ENCODE assay signal across 19 cellular contexts in the genomic region with DNA sequence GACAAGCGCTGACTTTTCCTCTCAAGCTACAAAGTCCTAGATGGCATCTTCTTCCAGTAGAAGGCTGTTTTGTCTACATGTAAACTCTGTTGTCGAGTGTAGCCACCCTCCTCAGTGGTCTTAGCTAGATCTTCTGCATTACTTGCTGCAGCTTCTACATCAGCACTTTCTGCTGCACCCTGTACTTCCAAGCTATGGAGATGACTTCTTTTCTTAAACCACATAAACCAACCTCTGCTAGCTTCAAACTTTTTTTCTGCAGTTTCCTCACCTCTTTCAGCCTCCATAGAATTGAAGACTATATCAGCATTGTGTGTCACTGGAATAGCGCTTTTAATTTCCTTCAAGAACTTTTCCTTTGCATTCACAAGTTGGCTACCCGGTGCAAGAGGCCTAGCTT.
A peak's percentile ranks its signal among the peaks of the same experiment; 100 is the strongest.
DNase-seq lines count a peak whose midpoint lies in the region; ATAC-seq, FAIRE-seq and TF ChIP-seq lines count a peak whose summit lies in the region.
"Had no signal": no experiment of that assay in that cellular context is flagged by ENCODE, and none has a peak within 500 bp of the region (broad histone marks: within the 10 kb centered on the region; RNA-seq: fewer than 3 reads in every experiment).

No MANE protein-coding gene starts in this region.

- no peaks in the 10 kb centered on the region for H3K36me3 ChIP-seq in CD8-positive, alpha-beta memory T cell (ENCODE audit: insufficient read depth, low read length)
- H3K36me3 ChIP-seq in effector memory CD4-positive, alpha-beta T cell (ENCODE audit: control insufficient read depth, insufficient read depth, low read length) = no peaks in the 10 kb centered on the region

- FAIRE-seq in urothelium cell line (lab: Jason Lieb, UNC) = peak; percentile 46
- FAIRE-seq: A204.1, D721Med, G401.6, GM19239 had no signal

- H3K27me3 ChIP-seq in CD4-positive, alpha-beta T cell (ENCODE audit: control insufficient read depth, insufficient read depth, low read length) = no peaks in the 10 kb centered on the region
- H3K27me3 ChIP-seq in CD8-positive, alpha-beta memory T cell (ENCODE audit: insufficient read depth, low read length, poor library complexity, severe bottlenecking) = no peaks in the 10 kb centered on the region
- no peaks in the 10 kb centered on the region for H3K27me3 ChIP-seq in effector memory CD4-positive, alpha-beta T cell (replicated peaks; ENCODE audit: control insufficient read depth, insufficient read depth, low read length, poor library complexity, severe bottlenecking)

- H3K27me3 Mint-ChIP-seq in CD4-positive, alpha-beta T cell = no peaks in the 10 kb centered on the region
- H3K27me3 Mint-ChIP-seq in CD8-positive, alpha-beta memory T cell = no peaks in the 10 kb centered on the region

- H3K4me1 Mint-ChIP-seq in CD4-positive, alpha-beta T cell (ENCODE audit: low read depth) = peaks cover 59% of the 10 kb centered on the region
- peaks cover 26 to 58% (median 56%) of the 10 kb centered on the region in 3 donors for H3K4me1 Mint-ChIP-seq in CD8-positive, alpha-beta memory T cell

- H3K4me1 ChIP-seq in CD8-positive, alpha-beta memory T cell (ENCODE audit: insufficient read depth, low read length) = peaks cover 13% of the 10 kb centered on the region
- H3K4me1 ChIP-seq in effector memory CD4-positive, alpha-beta T cell (ENCODE audit: control insufficient read depth, insufficient read depth, low read length, poor library complexity, severe bottlenecking) = no peaks in the 10 kb centered on the region

- no peak overlapping the region for H3K4me3 ChIP-seq in CD8-positive, alpha-beta memory T cell (ENCODE audit: low read length)
- no peak overlapping the region for H3K4me3 ChIP-seq in effector memory CD4-positive, alpha-beta T cell (ENCODE audit: insufficient read depth, low read depth, low read length, poor library complexity, severe bottlenecking)

- DNase-seq in CD4-positive, alpha-beta T cell = no peak
- no peak for DNase-seq in CD8-positive, alpha-beta memory T cell
- no peak for DNase-seq in effector memory CD4-positive, alpha-beta T cell
- DNase-seq in urothelium cell line (ENCODE audit: low spot score) = no peak
- DNase-seq in dedifferentiated amniotic fluid mesenchymal stem cell (ENCODE audit: extremely low spot score) = no peak
- DNase-seq in GDM1 (lab: John Stamatoyannopoulos, UW) = no peak
- DNase-seq in NCI-H748 (lab: John Stamatoyannopoulos, UW; ENCODE audit: unreplicated experiment) = no peak
- DNase-seq: COR-L47, DMS153, DMS79 treated with DMSO at 0.1 percent for 48 hours, EL, HCEC 1CT, HFFc6 had no signal

- CTCF ChIA-PET in CD4-positive, alpha-beta T cell (lab: Charles Lee) = no interaction called here
- CTCF ChIA-PET in CD8-positive, alpha-beta memory T cell (lab: Charles Lee) = interaction anchor here (0.9 to 1.0 kb wide), 2 partner anchors 16 to 19 kb away, joined by 3 read pairs; no protein-coding TSS in a partner anchor

- intact Hi-C loops in CD4-positive, alpha-beta T cell (cut with DNase I, micrococcal nuclease) = no loop called here

- no peak for ATAC-seq in CD4-positive, alpha-beta T cell (ENCODE audit: poor library complexity)

- TF ChIP-seq CTCF in CD4-positive, alpha-beta T cell (IDR thresholded peaks at IDR 0.05) = no peak

- peaks cover 17% of the 10 kb centered on the region for H3K9me3 Mint-ChIP-seq in CD4-positive, alpha-beta T cell
- H3K9me3 Mint-ChIP-seq in CD8-positive, alpha-beta memory T cell = peaks cover 0 to 11% (median 6%) of the 10 kb centered on the region in 5 donors

- peaks cover 42% of the 10 kb centered on the region for H3K36me3 Mint-ChIP-seq in CD4-positive, alpha-beta T cell (ENCODE audit: low read depth)
- H3K36me3 Mint-ChIP-seq in CD8-positive, alpha-beta memory T cell = peaks cover 3 to 23% (median 9%) of the 10 kb centered on the region in 3 donors
- H3K36me3 Mint-ChIP-seq: CD14-positive monocyte had no signal

- H3K27ac ChIP-seq in CD4-positive, alpha-beta T cell (ENCODE audit: low read depth, low read length) = no peak overlapping the region
- H3K27ac ChIP-seq in CD8-positive, alpha-beta memory T cell (ENCODE audit: low read depth, low read length) = no peak overlapping the region
- peak overlapping the region; percentile 8 for H3K27ac ChIP-seq in effector memory CD4-positive, alpha-beta T cell (ENCODE audit: insufficient read depth, low read length, poor library complexity, severe bottlenecking)
- H3K27ac ChIP-seq: HL-60 had no signal

- H3K27ac Mint-ChIP-seq in CD4-positive, alpha-beta T cell = peak overlapping the region; percentile 72
- H3K27ac Mint-ChIP-seq in CD8-positive, alpha-beta memory T cell = peak overlapping the region in 5 of 8 donors; percentile 18 to 85 (median 25)
- H3K27ac Mint-ChIP-seq: CD14-positive monocyte, HFFc6 had no signal

- H3K4me3 Mint-ChIP-seq in CD4-positive, alpha-beta T cell = peak overlapping the region; percentile 17
- peak overlapping the region in 1 of 7 donors; percentile 18 for H3K4me3 Mint-ChIP-seq in CD8-positive, alpha-beta memory T cell
- H3K4me3 Mint-ChIP-seq: CD14-positive monocyte, HFFc6 had no signal

- POLR2A ChIA-PET in CD4-positive, alpha-beta T cell (lab: Charles Lee) = interaction anchor here (0.8 to 1.8 kb wide), 5 partner anchors 9 to 23 kb away, joined by 3 to 16 read pairs (median 4); no protein-coding TSS in a partner anchor
- POLR2A ChIA-PET in CD8-positive, alpha-beta memory T cell (lab: Charles Lee) = no interaction called here

- no peaks in the 10 kb centered on the region for H3K9me3 ChIP-seq in CD4-positive, alpha-beta T cell (ENCODE audit: control insufficient read depth, low read length)
- H3K9me3 ChIP-seq in CD8-positive, alpha-beta memory T cell (ENCODE audit: low read length) = no peaks in the 10 kb centered on the region
- H3K9me3 ChIP-seq in effector memory CD4-positive, alpha-beta T cell (ENCODE audit: control insufficient read depth, low read length) = peaks cover 3% of the 10 kb centered on the region
